Comparison of ENCODE assay signal across 24 cellular contexts in genomic region chr17:2636169-2636930, GRCh38. TPM values are rescaled to one million over a fixed set of nuclear protein-coding genes. Genes with fewer than 3 reads are reported as not detected.
DNase-seq lines count a peak whose midpoint lies in the region; ATAC-seq, FAIRE-seq and TF ChIP-seq lines count a peak whose summit lies in the region.
"Had no signal": no experiment of that assay in that cellular context is flagged by ENCODE, and none has a peak within 500 bp of the region (broad histone marks: within the 10 kb centered on the region; RNA-seq: fewer than 3 reads in every experiment).

No MANE protein-coding gene starts in this region.

- H2AFZ ChIP-seq in H9 (ENCODE audit: low read length) (no peak overlapping the region), K562 (ENCODE audit: low read depth, low read length) (no peak overlapping the region)

- no peak overlapping the region for H3K23ac ChIP-seq in H9 (ENCODE audit: insufficient read length, low read depth, low read length)

- H3K23me2 ChIP-seq in H9 (ENCODE audit: insufficient read length, low read depth, low read length, poor library complexity, severe bottlenecking): no peaks in the 10 kb centered on the region

- intact Hi-C loops in CD4-positive, alpha-beta T cell (cut with DNase I, micrococcal nuclease): loop anchor here in 1 of 2 experiments (5.0 kb wide), 1 partner anchor 39 kb away; no protein-coding TSS in a partner anchor
- intact Hi-C loops in K562 (cut with micrococcal nuclease): no loop called here
- intact Hi-C loops in right cardiac atrium (cut with DNase I): no loop called here

- H4K5ac ChIP-seq in H9 (ENCODE audit: insufficient read length, low read depth, low read length): no peak overlapping the region

- H3K9me3 Mint-ChIP-seq in CD4-positive, alpha-beta T cell: no peaks in the 10 kb centered on the region
- H3K9me3 Mint-ChIP-seq in H9 (no peaks in the 10 kb centered on the region), nephron progenitor cell (no peaks in the 10 kb centered on the region)
- H3K9me3 Mint-ChIP-seq: CD4-positive, alpha-beta memory T cell had no signal

- no peak overlapping the region for H4K8ac ChIP-seq in H9 (replicated peaks; ENCODE audit: insufficient read length, low read depth, low read length)

- H3K27ac ChIP-seq in CD4-positive, alpha-beta T cell (ENCODE audit: low read depth, low read length): no peak overlapping the region
- H3K27ac ChIP-seq in H9 (ENCODE audit: insufficient read length, low read depth, low read length) (no peak overlapping the region), K562 (ENCODE audit: extremely low read depth, low read depth, low read length) (no peak overlapping the region), right cardiac atrium (ENCODE audit: low read length) (no peak overlapping the region), gastroesophageal sphincter (no peak overlapping the region)
- H3K27ac ChIP-seq: cardiac muscle cell, lower lobe of right lung, skin epidermis, testis had no signal

- H3K36me3 Mint-ChIP-seq in CD4-positive, alpha-beta T cell (ENCODE audit: low read depth): peaks cover 56% of the 10 kb centered on the region
- H3K36me3 Mint-ChIP-seq in H9 (ENCODE audit: insufficient read depth in 1 of 3, low read depth in 3 of 3): peaks cover 12 to 36% (median 35%) of the 10 kb centered on the region in 3 experiments
- H3K36me3 Mint-ChIP-seq in nephron progenitor cell (ENCODE audit: low read depth): peaks cover 62% of the 10 kb centered on the region

- H3K27me3 ChIP-seq in CD4-positive, alpha-beta T cell (ENCODE audit: control insufficient read depth, insufficient read depth, low read length): no peaks in the 10 kb centered on the region
- no peaks in the 10 kb centered on the region for H3K27me3 ChIP-seq in H9 (ENCODE audit: insufficient read depth, low read length)
- H3K27me3 ChIP-seq in K562 (ENCODE audit: control insufficient read depth in 2 of 2, insufficient read depth in 2 of 2, low read length in 2 of 2): no peaks in the 10 kb centered on the region
- no peaks in the 10 kb centered on the region for H3K27me3 ChIP-seq in right cardiac atrium (ENCODE audit: control insufficient read depth, insufficient read depth)
- no peaks in the 10 kb centered on the region for H3K27me3 ChIP-seq in gastroesophageal sphincter
- H3K27me3 ChIP-seq: cardiac muscle cell, testis had no signal

- CTCF ChIA-PET in CD4-positive, alpha-beta T cell (lab: Charles Lee): no interaction called here
- CTCF ChIA-PET in K562 (lab: Yijun Ruan, JAX; ENCODE audit: low intra/inter-chr PET ratio): no interaction called here

- H3K4me3 ChIP-seq in K562 (no peak overlapping the region), right cardiac atrium (ENCODE audit: low read length) (no peak overlapping the region), gastroesophageal sphincter (no peak overlapping the region)
- H3K4me3 ChIP-seq: cardiac muscle cell, lower lobe of right lung, skin epidermis, testis had no signal

- H2AK5ac ChIP-seq in H9 (ENCODE audit: insufficient read length, low read length): no peak overlapping the region

- H3K36me3 ChIP-seq in K562 (ENCODE audit: control insufficient read depth, insufficient read depth, low read length): peaks cover 30% of the 10 kb centered on the region; the same call in 2 of the 3 replicates
- peaks cover 0 to 32% of the 10 kb centered on the region in 2 donors for H3K36me3 ChIP-seq in gastroesophageal sphincter

- no peak overlapping the region for H3K18ac ChIP-seq in H9 (ENCODE audit: insufficient read length, low read depth, low read length)

- H3K4me2 ChIP-seq in H9 (ENCODE audit: insufficient read depth, insufficient read length, low read length) (no peak overlapping the region), K562 (ENCODE audit: insufficient read depth, low read length) (no peak overlapping the region)
- H3K4me2 ChIP-seq: SK-N-SH had no signal

- H3K4me3 Mint-ChIP-seq in CD4-positive, alpha-beta T cell: no peak overlapping the region
- H3K4me3 Mint-ChIP-seq in H9 (no peak overlapping the region), nephron progenitor cell (no peak overlapping the region)
- H3K4me3 Mint-ChIP-seq: CD4-positive, alpha-beta memory T cell had no signal

- in situ Hi-C loops in K562 (cut with MboI): no loop called here

- H2BK120ac ChIP-seq in H9 (ENCODE audit: low read depth, low read length, poor library complexity, severe bottlenecking): no peak overlapping the region

- no peak overlapping the region for H2BK15ac ChIP-seq in H9 (ENCODE audit: low read depth, low read length)

- H3K4ac ChIP-seq in H9 (ENCODE audit: low read depth, low read length): no peak overlapping the region

- BruUV-seq in K562 (replicated peaks; lab: Mats Ljungman, UMichigan): no TSS peak

- no peak overlapping the region for H2BK20ac ChIP-seq in H9 (ENCODE audit: low read depth, low read length, poor library complexity, severe bottlenecking)

- POLR2A ChIA-PET in CD4-positive, alpha-beta T cell (lab: Charles Lee): no interaction called here
- POLR2A ChIA-PET in K562 (lab: Yijun Ruan, JAX): interaction anchor here (0.7 kb wide), 1 partner anchor 10 kb away, joined by 3 read pairs; no protein-coding TSS in a partner anchor

- peaks cover 2% of the 10 kb centered on the region for H3K9me1 ChIP-seq in K562 (ENCODE audit: control insufficient read depth, insufficient read depth, low read length)

- peaks cover 53% of the 10 kb centered on the region for H3K4me1 Mint-ChIP-seq in CD4-positive, alpha-beta T cell (ENCODE audit: low read depth)
- peaks cover 21 to 22% of the 10 kb centered on the region in 2 experiments for H3K4me1 Mint-ChIP-seq in H9
- peaks cover 10% of the 10 kb centered on the region for H3K4me1 Mint-ChIP-seq in nephron progenitor cell

- WGBS in H9 (ENCODE audit: extremely low coverage, insufficient read length, low lambda C conversion rate): no CpG with 5 or more reads among the region's 13 CpGs
- 80% methylated on average over 13 of the region's 13 CpGs for WGBS in K562 (ENCODE audit: insufficient coverage, low coverage, missing lambda C conversion rate)
- WGBS in right cardiac atrium: 90% methylated on average over 13 of the region's 13 CpGs
- whole genome bisulfite sequencing in gastroesophageal sphincter (ENCODE audit: low coverage in 1 of 2), 2 donors: 83 to 84% methylated on average over 8 to 13 of the region's 13 CpGs

- H3K56ac ChIP-seq in H9 (ENCODE audit: insufficient read length, low read depth, low read length): no peak overlapping the region

- H4K20me1 ChIP-seq in H9 (ENCODE audit: control insufficient read depth, insufficient read depth, insufficient read length) (no peaks in the 10 kb centered on the region), K562 (replicated peaks; ENCODE audit: control insufficient read depth, insufficient read depth, low read length) (peaks cover 15% of the 10 kb centered on the region; the same call in 1 of the 2 replicates)

- H2BK5ac ChIP-seq in H9 (ENCODE audit: insufficient read length, low read length): no peak overlapping the region

- H3K9me3 ChIP-seq in CD4-positive, alpha-beta T cell (ENCODE audit: control insufficient read depth, low read length): no peaks in the 10 kb centered on the region
- H3K9me3 ChIP-seq in H9 (ENCODE audit: control insufficient read depth, low read depth, low read length) (no peaks in the 10 kb centered on the region), K562 (replicated peaks; ENCODE audit: control insufficient read depth, insufficient read depth, low read depth, low read length) (no peaks in the 10 kb centered on the region), right cardiac atrium (ENCODE audit: control insufficient read depth, low read length) (no peaks in the 10 kb centered on the region), gastroesophageal sphincter (no peaks in the 10 kb centered on the region)
- H3K9me3 ChIP-seq: lower lobe of right lung, SK-N-SH, testis had no signal

- no peak overlapping the region for H3T11ph ChIP-seq in H9 (ENCODE audit: low read length)

- no peak overlapping the region for H2BK12ac ChIP-seq in H9 (ENCODE audit: insufficient read length, low read depth, low read length)

- no peak for TF ChIP-seq CTCF in CD4-positive, alpha-beta T cell (IDR thresholded peaks at IDR 0.05)
- no peak for TF ChIP-seq CTCF in H9 (conservative IDR thresholded peaks at IDR 0.05)
- no peak for TF ChIP-seq CTCF in K562 (IDR thresholded peaks at IDR 0.05 in 2 of 3, conservative IDR thresholded peaks at IDR 0.05 in 1 of 3; ENCODE audit: insufficient read depth in 2 of 3, low read depth in 1 of 3, low read length in 3 of 3)
- TF ChIP-seq CTCF in nephron progenitor cell (IDR thresholded peaks at IDR 0.05): no peak
- no peak for TF ChIP-seq CTCF in gastroesophageal sphincter (IDR thresholded peaks at IDR 0.05)

- peaks cover 4% of the 10 kb centered on the region for H3K79me1 ChIP-seq in H9 (ENCODE audit: insufficient read depth, low read depth, low read length, poor library complexity, severe bottlenecking)

- no peak for TF ChIP-seq RAD21 in K562 (CRISPR knock-in tag; conservative IDR thresholded peaks at IDR 0.05 in 1 of 2, IDR thresholded peaks at IDR 0.05 in 1 of 2)

- H3K27ac Mint-ChIP-seq in CD4-positive, alpha-beta T cell: peak overlapping the region; percentile 61
- peak overlapping the region in 2 of 3 experiments; percentile 73; a peak in 4 of 7 replicates for H3K27ac Mint-ChIP-seq in H9
- H3K27ac Mint-ChIP-seq in nephron progenitor cell: peak overlapping the region; percentile 59

- H3K14ac ChIP-seq in H9 (ENCODE audit: insufficient read depth, low read length): no peak overlapping the region

- H3K79me2 ChIP-seq in H9 (ENCODE audit: insufficient read depth, low read length): peaks cover 19% of the 10 kb centered on the region; the same call in 1 of the 2 replicates
- peaks cover 62% of the 10 kb centered on the region for H3K79me2 ChIP-seq in K562 (ENCODE audit: control insufficient read depth, insufficient read depth, low read length)

- H3K4me1 ChIP-seq in H9 (ENCODE audit: insufficient read depth, low read length) (peaks cover 3% of the 10 kb centered on the region; the same call in 1 of the 2 replicates), K562 (replicated peaks in 1 of 2; ENCODE audit: control insufficient read depth in 2 of 2, insufficient read depth in 2 of 2, low read length in 2 of 2) (peaks cover 0 to 3% of the 10 kb centered on the region in 2 experiments; a peak in 3 of 5 replicates), right cardiac atrium (ENCODE audit: control insufficient read depth, insufficient read depth, low read length) (peaks cover 7% of the 10 kb centered on the region), gastroesophageal sphincter (peaks cover 0 to 68% (median 11%) of the 10 kb centered on the region in 3 donors)

- no peak overlapping the region for H4K91ac ChIP-seq in H9 (ENCODE audit: insufficient read length, low read depth, low read length)

- H3K9ac ChIP-seq in H9 (ENCODE audit: extremely low read depth, insufficient read length, low read length) (no peak overlapping the region), K562 (ENCODE audit: insufficient read depth in 1 of 2, low read depth in 2 of 2, low read length in 2 of 2) (no peak overlapping the region)
- H3K9ac ChIP-seq: SK-N-SH had no signal

- no peak for TF ChIP-seq POLR2A in K562 (conservative IDR thresholded peaks at IDR 0.05)
- TF ChIP-seq POLR2A in gastroesophageal sphincter (IDR thresholded peaks at IDR 0.05): no peak

- H3K27me3 Mint-ChIP-seq in CD4-positive, alpha-beta T cell: no peaks in the 10 kb centered on the region
- H3K27me3 Mint-ChIP-seq in H9 (ENCODE audit: low read depth) (no peaks in the 10 kb centered on the region), nephron progenitor cell (ENCODE audit: low read depth, poor library complexity) (peaks cover 2% of the 10 kb centered on the region)
- H3K27me3 Mint-ChIP-seq: CD4-positive, alpha-beta memory T cell had no signal

- no peak for FAIRE-seq in K562 (lab: Jason Lieb, UNC)
- FAIRE-seq: G401.6, GM18507 had no signal

- DNase-seq in CD4-positive, alpha-beta T cell: no peak
- DNase-seq in H9 (no peak), K562 (ENCODE audit: extremely low read depth in 1 of 4, low spot score in 3 of 4) (no peak), nephron progenitor cell (no peak), right cardiac atrium (no peak), GF-D8 (lab: John Stamatoyannopoulos, UW) (no peak)
- DNase-seq: anterior cingulate cortex; CD4-positive, alpha-beta memory T cell; DMS53; KBM-7; kidney glomerular epithelial cell; lower lobe of right lung; MM.1S; NCI-H1417; NCI-H2081 treated with DMSO at 0.1 percent for 48 hours; NCI-H446; SK-N-SH; stimulated activated CD4-positive, alpha-beta T cell treated with anti-CD3 and anti-CD28 coated beads, Interleukin-2, amount 100 ng/mL, for 24 hours; testis had no signal

- TF ChIP-seq EP300 in K562 (IDR thresholded peaks at IDR 0.05; ENCODE audit: low read length) (no peak), gastroesophageal sphincter (IDR thresholded peaks at IDR 0.05) (no peak)

- no peak for ATAC-seq in CD4-positive, alpha-beta T cell (ENCODE audit: poor library complexity)
- ATAC-seq in K562 (no peak), right cardiac atrium (no peak), gastroesophageal sphincter (no peak)
- ATAC-seq: lower lobe of right lung had no signal

RNA-seq across cellular contexts. Expression of gene PAFAH1B1, which starts 42.9 kb away (rescaled TPM):
- total RNA-seq in CD4-positive, alpha-beta T cell: 100 to 1,000 TPM; 120 to 123 TPM
- total RNA-seq in H9 (2021) (130 and 134 TPM in 2 replicates), K562 (2014; rRNA removed) (23.8 and 32.6 TPM in 2 replicates), K562 (2014; rRNA removed; fragmentation: Illumina TruSeq; extraction: Trizol) (54.6 and 66.5 TPM in 2 replicates), K562 (2015; rRNA removed; fragmentation: Illumina TruSeq; extraction: Trizol) (45.0 and 48.2 TPM in 2 replicates), K562 (2021) (66.4 and 72.4 TPM in 2 replicates), right cardiac atrium (100 to 1,000 TPM; 104 to 128 (median 106) TPM), gastroesophageal sphincter (100 to 1,000 TPM in 3 of 4 donors, 10 to 100 TPM in 1; 91.4 to 135 (median 115) TPM)
- 62.7 and 148 TPM in 2 replicates for total RNA-seq in K562 (2011; cell fraction: chromatin; rRNA removed; ENCODE audit: low replicate concordance)
- total RNA-seq in K562 (2011; cell fraction: nucleolus; rRNA removed): 24.2 and 29.3 TPM in 2 replicates
- total RNA-seq in K562 (2011; cell fraction: nucleoplasm; rRNA removed): 59.6 and 81.6 TPM in 2 replicates
- polyA plus RNA-seq in K562 (2011; rRNA removed) (46.8 and 55.2 TPM in 2 replicates), K562 (2014; fragmentation: Illumina TruSeq; extraction: Trizol) (40.2 and 48.8 TPM in 2 replicates), K562 (2014; fragmentation: Nextera tagmentation; extraction: Ambion mirVana) (10 to 100 TPM; 32.1 to 37.3 TPM), K562 (2014; rRNA removed) (23.3 and 27.3 TPM in 2 replicates), right cardiac atrium (39.1 TPM)
- 14.9 and 28.2 TPM in 2 replicates for polyA plus RNA-seq in K562 (2011; cell fraction: cytosol; rRNA removed)
- 28.5 and 44.1 TPM in 2 replicates for polyA plus RNA-seq in K562 (2011; cell fraction: nucleus; rRNA removed)
- polyA plus RNA-seq in K562 (2012): 48.1 and 57.4 TPM in 2 replicates
- 64.6 and 80.0 TPM in 2 replicates for polyA minus RNA-seq in K562 (2011; rRNA and poly(A)+ RNA removed)
- 25.8 and 42.9 TPM in 2 replicates for polyA minus RNA-seq in K562 (2011; cell fraction: cytosol; rRNA and poly(A)+ RNA removed)
- 10.2 and 16.9 TPM in 2 replicates for polyA minus RNA-seq in K562 (2011; cell fraction: nucleus; rRNA and poly(A)+ RNA removed)
